In genomic region chr11:16297332-16297731, GRCh38 we compare ENCODE assay signal across 1 cellular context.
A peak's percentile ranks its signal among the peaks of the same experiment; 100 is the strongest.
TF ChIP-seq lines count a peak whose summit lies in the region.

No MANE protein-coding gene starts in this region.

TF ChIP-seq in K562, 482 proteins besides CTCF, POLR2A, EP300 and RAD21 (continued from another document):
- TF ChIP-seq ARID4B (CRISPR knock-in tag; IDR thresholded peaks at IDR 0.05) (no peak), ZNF696 (CRISPR knock-in tag; conservative IDR thresholded peaks at IDR 0.05) (no peak), BHLHE40 (IDR thresholded peaks at IDR 0.05; ENCODE audit: low read length) (peak; percentile 25; the same call in 1 of the 2 replicates), CREB3 (tag; conservative IDR thresholded peaks at IDR 0.05; ENCODE audit: low read depth) (no peak), SMC3 (conservative IDR thresholded peaks at IDR 0.05; ENCODE audit: insufficient read depth, low read depth, low read length) (no peak), ZNF780A (CRISPR knock-in tag; IDR thresholded peaks at IDR 0.05) (no peak)
